1 cellular context compared by ENCODE assay signal in genomic region chr6:31621320-31621939, GRCh38.
TF ChIP-seq lines count a peak whose summit lies in the region.

No MANE protein-coding gene starts in this region.

TF ChIP-seq in endothelial cell of umbilical vein, 7 proteins besides CTCF, POLR2A, EP300 and RAD21:
- TF ChIP-seq JUN (IDR thresholded peaks at IDR 0.05; ENCODE audit: borderline replicate concordance, insufficient read depth, insufficient read length, low read depth) = no peak
